Comparison of ENCODE assay signal across 9 cellular contexts in the genomic region with DNA sequence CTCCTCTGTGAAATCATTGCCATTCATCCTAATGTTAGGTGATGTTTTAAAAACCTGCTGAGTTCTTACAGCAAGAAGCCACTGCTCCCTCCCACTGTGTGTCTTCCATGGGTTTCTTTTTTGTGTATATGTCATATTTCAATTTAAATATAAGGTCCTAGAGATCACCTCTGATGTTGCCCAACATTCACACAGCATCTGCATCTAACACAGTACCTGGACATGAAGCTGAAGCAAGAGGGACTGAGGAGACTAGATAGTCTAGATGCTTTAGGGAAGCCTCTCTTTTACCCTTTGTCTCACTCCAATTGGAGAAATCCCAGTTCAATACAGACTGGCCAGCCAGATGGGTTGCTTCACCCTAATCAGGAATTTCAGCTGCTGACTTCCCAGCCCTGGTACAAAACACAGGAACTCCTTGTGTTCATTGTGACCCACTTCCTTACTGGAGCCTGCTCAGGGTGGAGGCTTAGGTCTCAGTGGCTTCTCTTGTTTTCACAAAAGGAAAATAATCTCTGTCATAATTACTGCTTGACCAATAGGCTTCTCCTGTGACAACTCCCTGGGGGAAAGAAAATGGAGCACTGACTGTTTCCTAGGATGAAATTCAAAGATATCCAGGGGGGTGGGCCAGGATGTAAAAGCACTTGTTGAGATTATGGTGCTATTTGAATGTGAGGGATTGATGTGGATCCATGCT. TPM values are rescaled to one million over a fixed set of nuclear protein-coding genes. Genes with fewer than 3 reads are reported as not detected.
DNase-seq lines count a peak whose midpoint lies in the region; ATAC-seq, FAIRE-seq and TF ChIP-seq lines count a peak whose summit lies in the region.
"Had no signal": no experiment of that assay in that cellular context is flagged by ENCODE, and none has a peak within 500 bp of the region (broad histone marks: within the 10 kb centered on the region; RNA-seq: fewer than 3 reads in every experiment).

No MANE protein-coding gene starts in this region.

- no peak overlapping the region for H2AFZ ChIP-seq in GM12878 (ENCODE audit: control insufficient read depth, low read depth, low read length)

- H3K79me2 ChIP-seq in GM12878 (ENCODE audit: control insufficient read depth, insufficient read depth, low read length): peaks cover 14% of the 10 kb centered on the region

- no peak for FAIRE-seq in GM12878 (lab: Jason Lieb, UNC)

- no peak for TF ChIP-seq EP300 in GM12878 (IDR thresholded peaks at IDR 0.05; ENCODE audit: borderline replicate concordance in 1 of 2, control insufficient read depth in 1 of 2, low read depth in 2 of 2, low read length in 2 of 2)

- H4K20me1 ChIP-seq in GM12878 (ENCODE audit: control insufficient read depth, insufficient read depth): no peaks in the 10 kb centered on the region

- H3K27ac ChIP-seq in breast epithelium: peak overlapping the region; percentile 92 to 98
- H3K27ac ChIP-seq in GM12878 (ENCODE audit: control insufficient read depth, insufficient read depth): no peak overlapping the region
- H3K27ac ChIP-seq in urinary bladder (ENCODE audit: low read depth): peak overlapping the region; percentile 49

- peaks cover 40% of the 10 kb centered on the region for H3K27me3 Mint-ChIP-seq in MCF 10A (ENCODE audit: insufficient read depth, unreplicated experiment)

- TF ChIP-seq CTCF in breast epithelium (IDR thresholded peaks at IDR 0.05) (no peak), MCF 10A (IDR thresholded peaks at IDR 0.05; ENCODE audit: unreplicated experiment) (no peak), GM12878 (IDR thresholded peaks at IDR 0.05 in 2 of 3, conservative IDR thresholded peaks at IDR 0.05 in 1 of 3; ENCODE audit: control insufficient read depth in 2 of 3, extremely low read depth in 1 of 3, insufficient read depth in 1 of 3, low read depth in 3 of 3, low read length in 3 of 3) (no peak)

- peaks cover 26% of the 10 kb centered on the region for H3K4me1 Mint-ChIP-seq in MCF 10A (ENCODE audit: insufficient read depth, unreplicated experiment)

- BruUV-seq in MCF 10A (replicated peaks; lab: Mats Ljungman, UMichigan) (no TSS peak), GM12878 (replicated peaks; lab: Mats Ljungman, UMichigan) (no TSS peak)

- H3K9ac ChIP-seq in GM12878 (ENCODE audit: control insufficient read depth, insufficient read depth, low read length): no peak overlapping the region

- no peak overlapping the region for H3K27ac Mint-ChIP-seq in MCF 10A (ENCODE audit: low read depth, unreplicated experiment)

- DNase-seq in breast epithelium (ENCODE audit: low spot score in 2 of 2): peak in 1 of 2 donors; percentile 68
- no peak for DNase-seq in MCF 10A (ENCODE audit: unreplicated experiment)
- no peak for DNase-seq in GM12878 (ENCODE audit: low read depth, low spot score)
- DNase-seq in midbrain (lab: John Stamatoyannopoulos, UW): peak; percentile 28
- no peak for DNase-seq in DMS114 treated with DMSO at 0.1 percent for 48 hours (lab: John Stamatoyannopoulos, UW; ENCODE audit: unreplicated experiment)

- intact Hi-C loops in breast epithelium (cut with DNase I; ENCODE audit: low total_unique reads): no loop called here
- intact Hi-C loops in MCF 10A (cut with micrococcal nuclease): no loop called here
- intact Hi-C loops in GM12878 (cut with micrococcal nuclease; ENCODE audit: unreplicated experiment): no loop called here

- RAD21 ChIA-PET in GM12878 (lab: Charles Lee; ENCODE audit: unreplicated experiment): interaction anchor here (5.8 to 9.5 kb wide), 4 partner anchors 13 to 53 kb away, joined by 53 to 541 read pairs (median 254); partner anchors contain the start of gene BTG2

- H3K36me3 Mint-ChIP-seq in MCF 10A (ENCODE audit: insufficient read depth, unreplicated experiment): no peaks in the 10 kb centered on the region

- in situ Hi-C loops in GM12878 (cut with MboI): no loop called here

- H3K4me1 ChIP-seq in breast epithelium: peaks cover 12 to 38% of the 10 kb centered on the region in 2 donors
- peaks cover 71% of the 10 kb centered on the region for H3K4me1 ChIP-seq in GM12878 (ENCODE audit: control insufficient read depth, insufficient read depth, low read length)
- H3K4me1 ChIP-seq in urinary bladder (ENCODE audit: insufficient read depth): peaks cover 4% of the 10 kb centered on the region

- no peaks in the 10 kb centered on the region for H3K9me3 ChIP-seq in breast epithelium
- no peaks in the 10 kb centered on the region for H3K9me3 ChIP-seq in GM12878 (replicated peaks; ENCODE audit: control insufficient read depth, insufficient read depth, low read length)

- TF ChIP-seq POLR2A in breast epithelium (IDR thresholded peaks at IDR 0.05) (no peak), GM12878 (IDR thresholded peaks at IDR 0.05; ENCODE audit: low read depth, low read length) (no peak)

- no peak overlapping the region for H3K4me3 ChIP-seq in breast epithelium
- no peak overlapping the region for H3K4me3 ChIP-seq in GM12878
- no peak overlapping the region for H3K4me3 ChIP-seq in urinary bladder (ENCODE audit: low read depth, low read length)

- no peak for TF ChIP-seq RAD21 in GM12878 (IDR thresholded peaks at IDR 0.05; ENCODE audit: insufficient read depth, low read depth, low read length)

- H3K27me3 ChIP-seq in breast epithelium (no peaks in the 10 kb centered on the region), GM12878 (replicated peaks in 1 of 2; ENCODE audit: control insufficient read depth in 2 of 2, insufficient read depth in 2 of 2, low read length in 1 of 2) (no peaks in the 10 kb centered on the region)

- H3K36me3 ChIP-seq in breast epithelium (no peaks in the 10 kb centered on the region), GM12878 (ENCODE audit: control insufficient read depth in 2 of 2, insufficient read depth in 2 of 2, low read length in 1 of 2) (no peaks in the 10 kb centered on the region), urinary bladder (ENCODE audit: insufficient read depth) (no peaks in the 10 kb centered on the region)

- H3K4me3 Mint-ChIP-seq in MCF 10A (ENCODE audit: unreplicated experiment): no peak overlapping the region

- POLR2A ChIA-PET in MCF 10A (lab: Yijun Ruan, JAX): interaction anchor here (9.5 kb wide), 1 partner anchor 13 kb away, joined by 238 read pairs; the partner anchor contains the start of gene BTG2
- POLR2A ChIA-PET in GM12878 (lab: Charles Lee): interaction anchor here (2.9 to 9.5 kb wide), 3 partner anchors 13 to 36 kb away, joined by 20 to 395 read pairs (median 393); partner anchors contain the start of gene BTG2

- H3K9me3 Mint-ChIP-seq in MCF 10A (ENCODE audit: unreplicated experiment): no peaks in the 10 kb centered on the region

- SMC1A ChIA-PET in GM12878 (lab: Charles Lee; ENCODE audit: uncharacterized antibody, unreplicated experiment): interaction anchor here (6.6 to 9.8 kb wide), 4 partner anchors 13 to 41 kb away, joined by 74 to 590 read pairs (median 251); partner anchors contain the start of gene BTG2

- H3K4me2 ChIP-seq in GM12878 (ENCODE audit: control insufficient read depth, insufficient read depth): no peak overlapping the region; the same call in 1 of the 2 replicates

- CTCF ChIA-PET in MCF 10A (lab: Yijun Ruan, JAX): interaction anchor here (0.7 to 9.5 kb wide), 5 partner anchors 14 to 1966 kb away, joined by 3 to 187 read pairs (median 105); no protein-coding TSS in a partner anchor
- CTCF ChIA-PET in GM12878 (lab: Yijun Ruan, JAX): interaction anchor here (3.0 to 10.0 kb wide), 4 partner anchors 13 to 53 kb away, joined by 17 to 281 read pairs (median 192); partner anchors contain the start of gene BTG2

- ATAC-seq in GM12878 (no peak), GM18870 (IDR thresholded peaks at IDR 0.05; ENCODE audit: unreplicated experiment) (no peak), HG03378 (IDR thresholded peaks at IDR 0.05; ENCODE audit: unreplicated experiment) (no peak)
- ATAC-seq: SK-N-SH treated with all-trans-retinoic acid at 6 μM for 48 hours had no signal

RNA-seq across cellular contexts. Expression of gene BTG2, which starts 17.3 kb away (rescaled TPM):
- total RNA-seq in breast epithelium: 100 to 1,000 TPM in 2 of 3 donors, 10 to 100 TPM in 1; 82.7 to 271 (median 102) TPM
- 39.8 and 44.4 TPM in 2 replicates for total RNA-seq in MCF 10A (2022)
- total RNA-seq in GM12878 (2013; cell fraction: nucleolus; rRNA removed): 76.6 and 80.8 TPM in 2 replicates
- total RNA-seq in GM12878 (2014; rRNA removed): 127 and 144 TPM in 2 replicates
- 66.4 and 68.1 TPM in 2 replicates for total RNA-seq in GM12878 (2014; rRNA removed; fragmentation: Illumina TruSeq; extraction: Trizol)
- 109 TPM in 2 replicates for total RNA-seq in GM12878 (2021)
- 33.7 TPM for polyA plus RNA-seq in GM12878 (2011; ENCODE audit: low read depth)
- 131 and 136 TPM in 2 replicates for polyA plus RNA-seq in GM12878 (2011; rRNA removed)
- polyA plus RNA-seq in GM12878 (2011; cell fraction: cytosol; rRNA removed): 145 and 154 TPM in 2 replicates
- 101 and 145 TPM in 2 replicates for polyA plus RNA-seq in GM12878 (2011; cell fraction: nucleus; rRNA removed)
- 41.9 and 88.4 TPM in 2 replicates for polyA plus RNA-seq in GM12878 (2012)
- polyA plus RNA-seq in GM12878 (2014; fragmentation: Illumina TruSeq; extraction: Trizol): 93.3 and 104 TPM in 2 replicates
- polyA plus RNA-seq in GM12878 (2014; fragmentation: Nextera tagmentation; extraction: Ambion mirVana): 10 to 100 TPM; 23.3 to 37.2 TPM
- 160 and 187 TPM in 2 replicates for polyA plus RNA-seq in GM12878 (2014; rRNA removed)
- polyA plus RNA-seq in GM12878 (2016; fragmentation: Nextera tagmentation; extraction: Ambion mirVana): 100 to 1,000 TPM in 1 of 2 experiments, 10 to 100 TPM in 1; 91.0 to 103 TPM
- 90.9 and 155 TPM in 2 replicates for polyA minus RNA-seq in GM12878 (2011; rRNA and poly(A)+ RNA removed)
- polyA minus RNA-seq in GM12878 (2011; cell fraction: cytosol; rRNA and poly(A)+ RNA removed): 84.2 and 93.8 TPM in 2 replicates
- polyA minus RNA-seq in GM12878 (2011; cell fraction: nucleus; rRNA and poly(A)+ RNA removed): 110 and 138 TPM in 2 replicates
- total RNA-seq in urinary bladder: 58.6 TPM
- 464 TPM for polyA plus RNA-seq in urinary bladder

RNA-seq across cellular contexts. Expression of gene FMOD, which starts 28.3 kb away (rescaled TPM):
- 100 to 1,000 TPM in 1 of 3 donors, 10 to 100 TPM in 2; 79.6 to 132 (median 92.4) TPM for total RNA-seq in breast epithelium
- not detected in 2 replicates for total RNA-seq in MCF 10A (2022)
- 0.17 TPM in 1 of 2 replicates, not detected in the other for total RNA-seq in GM12878 (2013; cell fraction: nucleolus; rRNA removed)
- total RNA-seq in GM12878 (2014; rRNA removed): not detected in 2 replicates
- total RNA-seq in GM12878 (2014; rRNA removed; fragmentation: Illumina TruSeq; extraction: Trizol): not detected in 2 replicates
- 0.19 and 0.26 TPM in 2 replicates for total RNA-seq in GM12878 (2021)
- 0.08 TPM for polyA plus RNA-seq in GM12878 (2011; ENCODE audit: low read depth)
- 0.11 and 0.27 TPM in 2 replicates for polyA plus RNA-seq in GM12878 (2011; rRNA removed)
- polyA plus RNA-seq in GM12878 (2011; cell fraction: cytosol; rRNA removed): 0.13 and 0.15 TPM in 2 replicates
- polyA plus RNA-seq in GM12878 (2011; cell fraction: nucleus; rRNA removed): 0.06 and 0.07 TPM in 2 replicates
- polyA plus RNA-seq in GM12878 (2012): 0.07 TPM in 1 of 2 replicates, not detected in the other
- polyA plus RNA-seq in GM12878 (2014; fragmentation: Illumina TruSeq; extraction: Trizol): 0.03 TPM in 1 of 2 replicates, not detected in the other
- not detected for polyA plus RNA-seq in GM12878 (2014; fragmentation: Nextera tagmentation; extraction: Ambion mirVana)
- not detected in 2 replicates for polyA plus RNA-seq in GM12878 (2014; rRNA removed)
- polyA plus RNA-seq in GM12878 (2016; fragmentation: Nextera tagmentation; extraction: Ambion mirVana): not detected
- 0.10 TPM in 1 of 2 replicates, not detected in the other for polyA minus RNA-seq in GM12878 (2011; rRNA and poly(A)+ RNA removed)
- polyA minus RNA-seq in GM12878 (2011; cell fraction: cytosol; rRNA and poly(A)+ RNA removed): not detected in 2 replicates
- 0.12 TPM in 1 of 2 replicates, not detected in the other for polyA minus RNA-seq in GM12878 (2011; cell fraction: nucleus; rRNA and poly(A)+ RNA removed)
- 68.4 TPM for total RNA-seq in urinary bladder
- 46.0 TPM for polyA plus RNA-seq in urinary bladder

Comparison
In these comparisons a context has a peak if more than half of its experiments do, and no peak if none do; other contexts are left out.
1. RNA of gene FMOD, which starts 28.3 kb away (total RNA-seq): 79.6 to 132 TPM in breast epithelium and 68.4 TPM in urinary bladder (single experiment); not detected in MCF 10A and 0.17 to 0.26 TPM in GM12878; every median in the first group is over 10 times any median in the second.